15 cellular contexts compared by ENCODE assay signal in genomic region chr5:57956606-57957005, GRCh38.
"Had no signal": no experiment of that assay in that cellular context is flagged by ENCODE, and none has a peak within 500 bp of the region (broad histone marks: within the 10 kb centered on the region; RNA-seq: fewer than 3 reads in every experiment).

No MANE protein-coding gene starts in this region.

- FAIRE-seq: pancreas had no signal

- H3K27ac ChIP-seq: pancreas, psoas muscle, stomach, thoracic aorta, transverse colon had no signal

- H3K4me1 ChIP-seq: pancreas, psoas muscle, stomach, transverse colon had no signal

- DNase-seq: foreskin melanocyte; head of caudate nucleus; hippocampal formation; kidney glomerular epithelial cell; mesendoderm; naive B cell; occipital lobe; pancreas; psoas muscle; stimulated activated naive CD4-positive, alpha-beta T cell; stomach; substantia nigra; transverse colon had no signal

- H3K36me3 ChIP-seq: pancreas, stomach, thoracic aorta, transverse colon had no signal

- H3K4me3 ChIP-seq: pancreas, psoas muscle, stomach, thoracic aorta, transverse colon had no signal

- H3K27me3 ChIP-seq: pancreas, stomach, transverse colon had no signal

- H3K9me3 ChIP-seq: pancreas, psoas muscle, thoracic aorta, transverse colon had no signal

- ATAC-seq: pancreas, psoas muscle, sciatic nerve had no signal
